In the genomic region with DNA sequence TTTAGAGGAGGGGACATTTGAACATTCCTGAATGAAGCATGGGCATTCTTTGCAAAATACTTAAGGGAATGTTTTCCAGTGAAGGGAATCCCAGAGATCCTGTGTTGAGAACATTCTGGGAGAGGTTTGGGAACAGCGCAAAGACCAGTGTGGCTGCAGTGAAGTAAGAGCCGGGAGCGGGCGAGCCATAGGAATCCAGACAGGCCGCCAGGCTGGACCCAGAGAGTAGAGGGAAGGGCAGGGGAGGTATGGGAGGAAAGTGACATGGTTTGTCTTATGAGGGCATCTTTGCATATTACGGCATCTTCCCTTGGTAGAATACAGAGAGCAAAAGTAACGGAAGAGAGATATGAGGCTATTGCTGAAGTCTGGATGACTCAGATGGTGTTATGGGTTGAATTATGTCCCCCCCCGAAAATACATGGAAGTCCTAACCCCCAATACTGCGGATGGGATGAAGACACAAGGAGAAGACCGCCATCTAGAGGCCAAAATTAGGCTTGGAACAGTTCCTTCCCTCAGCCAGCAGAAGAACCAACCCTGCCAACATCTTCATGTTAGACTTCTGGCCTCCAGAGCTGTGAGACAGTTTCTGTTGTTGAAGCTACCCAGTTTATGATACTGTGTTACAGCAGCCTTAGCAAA, we compare ENCODE assay signal across 8 cellular contexts.
DNase-seq lines count a peak whose midpoint lies in the region; ATAC-seq and TF ChIP-seq lines count a peak whose summit lies in the region.

No MANE protein-coding gene starts in this region.

- H3K9me3 ChIP-seq in left lung: no peaks in the 10 kb centered on the region

- H3K9me3 Mint-ChIP-seq in stimulated activated effector memory CD8-positive, alpha-beta T cell treated with anti-CD3 and anti-CD28 coated beads, Interleukin-12 subunit alpha, Interleukin-12 subunit beta, amount 100 ng/mL, for 72 hours: no peaks in the 10 kb centered on the region

- H3K27ac ChIP-seq in foreskin keratinocyte (no peak overlapping the region), left lung (no peak overlapping the region)

- H3K27me3 ChIP-seq in foreskin keratinocyte (no peaks in the 10 kb centered on the region), left lung (no peaks in the 10 kb centered on the region)

- in situ Hi-C loops in GM13977 (cut with MboI; ENCODE audit: low pct_unique_long_range_greater_than_20kb, low sequenced_read_pairs, unreplicated experiment): no loop called here

- TF ChIP-seq CTCF in AG09309 (IDR thresholded peaks at IDR 0.05; ENCODE audit: control insufficient read depth, insufficient read depth, low read depth, low read length, missing control alignments) (peak; percentile 47), GM13977 (IDR thresholded peaks at IDR 0.05; ENCODE audit: extremely low read depth, insufficient read depth, missing control alignments) (peak; percentile 60), foreskin keratinocyte (conservative IDR thresholded peaks at IDR 0.05) (peak; percentile 79), left lung (IDR thresholded peaks at IDR 0.05) (peak in 1 of 2 donors; percentile 51)

- H3K4me3 Mint-ChIP-seq in stimulated activated effector memory CD8-positive, alpha-beta T cell treated with anti-CD3 and anti-CD28 coated beads, Interleukin-12 subunit alpha, Interleukin-12 subunit beta, amount 100 ng/mL, for 72 hours: no peak overlapping the region

- ATAC-seq in foreskin keratinocyte: peak; percentile 60
- peak; percentile 77 for ATAC-seq in stimulated activated effector memory CD8-positive, alpha-beta T cell treated with anti-CD3 and anti-CD28 coated beads, Interleukin-12 subunit alpha, Interleukin-12 subunit beta, amount 100 ng/mL, for 72 hours
- no peak for ATAC-seq in left lung
- no peak for ATAC-seq in GM21526 (IDR thresholded peaks at IDR 0.05; ENCODE audit: low FRiP score, unreplicated experiment)

- peaks cover 20% of the 10 kb centered on the region for H3K4me1 ChIP-seq in foreskin keratinocyte
- peaks cover 0 to 4% of the 10 kb centered on the region in 2 donors for H3K4me1 ChIP-seq in left lung

- H3K27ac Mint-ChIP-seq in stimulated activated effector memory CD8-positive, alpha-beta T cell treated with anti-CD3 and anti-CD28 coated beads, Interleukin-12 subunit alpha, Interleukin-12 subunit beta, amount 100 ng/mL, for 72 hours: no peak overlapping the region

- intact Hi-C loops in left lung (cut with DNase I): no loop called here

- DNase-seq in AG09309 (ENCODE audit: low read depth) (peak; percentile 14), GM13977 (ENCODE audit: low spot score) (peak; percentile 13), SKM-1 (lab: John Stamatoyannopoulos, UW; ENCODE audit: unreplicated experiment) (peak; percentile 53), foreskin keratinocyte (no peak), left lung (no peak), NCI-H1694 (lab: John Stamatoyannopoulos, UW) (no peak)
- DNase-seq in stimulated activated effector memory CD8-positive, alpha-beta T cell treated with anti-CD3 and anti-CD28 coated beads, Interleukin-12 subunit alpha, Interleukin-12 subunit beta, amount 100 ng/mL, for 72 hours (ENCODE audit: low spot score in 2 of 2): peak in 1 of 2 donors; percentile 71

- H3K4me3 ChIP-seq in AG09309 (ENCODE audit: control insufficient read depth, low read depth, low read length): no peak overlapping the region
- H3K4me3 ChIP-seq in left lung: no peak overlapping the region

- H3K36me3 ChIP-seq in left lung: no peaks in the 10 kb centered on the region

- peaks cover 17% of the 10 kb centered on the region for H3K4me1 Mint-ChIP-seq in stimulated activated effector memory CD8-positive, alpha-beta T cell treated with anti-CD3 and anti-CD28 coated beads, Interleukin-12 subunit alpha, Interleukin-12 subunit beta, amount 100 ng/mL, for 72 hours

- no peaks in the 10 kb centered on the region for H3K36me3 Mint-ChIP-seq in stimulated activated effector memory CD8-positive, alpha-beta T cell treated with anti-CD3 and anti-CD28 coated beads, Interleukin-12 subunit alpha, Interleukin-12 subunit beta, amount 100 ng/mL, for 72 hours

Comparison
In these comparisons a context has a peak if more than half of its experiments do, and no peak if none do; other contexts are left out.
1. DNase-seq: peak in AG09309 (single experiment), GM13977 (single experiment) and SKM-1 (single experiment); none in foreskin keratinocyte (0 of 2), left lung (0 of 2) and NCI-H1694 (single experiment).
2. ATAC-seq: peak in foreskin keratinocyte (single experiment) and stimulated activated effector memory CD8-positive, alpha-beta T cell treated with anti-CD3 and anti-CD28 coated beads, Interleukin-12 subunit alpha, Interleukin-12 subunit beta, amount 100 ng/mL, for 72 hours (single experiment); none in left lung (single experiment) and GM21526 (single experiment).